Comparison of ENCODE assay signal across 17 cellular contexts in the genomic region with DNA sequence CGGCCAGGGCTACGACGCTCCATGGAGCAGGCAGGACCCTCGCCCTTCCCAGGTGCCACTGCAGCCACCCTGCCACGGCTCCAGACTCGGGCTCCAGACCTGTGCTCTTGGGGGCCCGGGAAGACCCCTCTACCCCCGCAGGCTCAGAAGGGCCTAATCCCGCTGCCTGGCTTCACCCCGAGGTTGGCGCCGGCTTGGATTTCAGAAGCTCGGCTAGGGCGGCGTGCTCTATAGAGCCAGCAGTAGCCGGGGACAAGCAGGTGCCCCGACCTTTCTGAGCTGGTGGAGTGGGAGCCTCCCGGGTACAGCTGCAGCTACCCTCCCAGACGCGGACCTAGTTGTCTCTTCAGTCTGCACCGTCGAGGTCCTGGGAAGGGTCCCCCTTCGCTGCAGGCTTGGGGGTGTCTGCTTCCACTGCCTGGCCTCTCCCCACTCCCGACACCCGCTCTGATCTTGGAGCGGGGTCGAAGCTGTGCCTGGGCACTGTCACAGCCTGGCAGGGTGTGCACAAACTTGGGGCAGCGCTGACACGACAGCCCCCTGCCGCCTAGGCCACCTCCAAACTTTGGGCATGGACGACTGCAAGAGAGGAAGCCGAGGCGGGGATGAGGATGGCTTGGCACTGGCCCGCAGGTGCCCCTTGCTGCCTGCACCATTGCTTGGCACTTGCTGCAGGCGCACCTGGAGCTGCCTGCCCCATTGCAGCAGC.
"Had no signal": no experiment of that assay in that cellular context is flagged by ENCODE, and none has a peak within 500 bp of the region (broad histone marks: within the 10 kb centered on the region; RNA-seq: fewer than 3 reads in every experiment).

No MANE protein-coding gene starts in this region.

- H3K4me3 ChIP-seq: right atrium auricular region, thoracic aorta had no signal

- H3K4me1 ChIP-seq: right atrium auricular region had no signal

- H3K9me3 Mint-ChIP-seq: nephron had no signal

- H3K9me3 ChIP-seq: right atrium auricular region, thoracic aorta had no signal

- DNase-seq: activated CD4-positive, alpha-beta T cell treated with anti-CD3 and anti-CD28 coated beads, Interleukin-2, amount 10 ng/mL, durations not matched to agents 7 days and 5 days; activated CD8-positive, alpha-beta memory T cell treated with anti-CD3 and anti-CD28 coated beads, Interleukin-2, amount 50 U/mL, for 48 hours; activated gamma-delta T cell; activated T-cell treated with anti-CD3 and anti-CD28 coated beads, Interleukin-2, amount 50 U/mL, for 72 hours; amygdala; effector memory CD4-positive, alpha-beta T cell; head of caudate nucleus; immature natural killer cell; occipital lobe; stimulated activated naive CD8-positive, alpha-beta T cell treated with anti-CD3 and anti-CD28 coated beads, Interleukin-15, amount 100 ng/mL, for 72 hours had no signal

- H3K27ac ChIP-seq: brain microvascular endothelial cell, foreskin keratinocyte, right atrium auricular region, thoracic aorta had no signal

- H3K4me1 Mint-ChIP-seq: activated CD4-positive, alpha-beta T cell treated with anti-CD3 and anti-CD28 coated beads, Interleukin-2, amount 10 ng/mL, durations not matched to agents 7 days and 5 days; immature natural killer cell; stimulated activated naive CD8-positive, alpha-beta T cell treated with anti-CD3 and anti-CD28 coated beads, Interleukin-15, amount 100 ng/mL, for 72 hours had no signal

- H3K27me3 ChIP-seq: brain microvascular endothelial cell, foreskin keratinocyte, right atrium auricular region had no signal

- H3K27me3 Mint-ChIP-seq: activated CD4-positive, alpha-beta T cell treated with anti-CD3 and anti-CD28 coated beads, Interleukin-2, amount 10 ng/mL, durations not matched to agents 7 days and 5 days; activated naive CD8-positive, alpha-beta T cell; dendritic cell treated with granulocyte-macrophage colony-stimulating factor and Interleukin-4, amounts not matched to agents 40 ng/mL and 50 ng/mL, for 4 days; stimulated activated naive CD8-positive, alpha-beta T cell treated with anti-CD3 and anti-CD28 coated beads, Interleukin-15, amount 100 ng/mL, for 72 hours had no signal

- H3K27ac Mint-ChIP-seq: activated CD4-positive, alpha-beta T cell treated with anti-CD3 and anti-CD28 coated beads, Interleukin-2, amount 10 ng/mL, durations not matched to agents 7 days and 5 days; activated naive CD8-positive, alpha-beta T cell; activated T-cell treated with anti-CD3 and anti-CD28 coated beads, Interleukin-2, amount 50 U/mL, for 72 hours; dendritic cell treated with granulocyte-macrophage colony-stimulating factor and Interleukin-4, amounts not matched to agents 40 ng/mL and 50 ng/mL, for 4 days; immature natural killer cell; stimulated activated naive CD8-positive, alpha-beta T cell treated with anti-CD3 and anti-CD28 coated beads, Interleukin-15, amount 100 ng/mL, for 72 hours had no signal

- H3K36me3 ChIP-seq: brain microvascular endothelial cell, right atrium auricular region, thoracic aorta had no signal

- H3K36me3 Mint-ChIP-seq: activated naive CD8-positive, alpha-beta T cell; immature natural killer cell had no signal

- ATAC-seq: activated T-cell treated with anti-CD3 and anti-CD28 coated beads, Interleukin-2, amount 50 U/mL, for 72 hours; stimulated activated naive CD8-positive, alpha-beta T cell treated with anti-CD3 and anti-CD28 coated beads, Interleukin-15, amount 100 ng/mL, for 72 hours had no signal

- H3K4me3 Mint-ChIP-seq: activated CD4-positive, alpha-beta T cell treated with anti-CD3 and anti-CD28 coated beads, Interleukin-2, amount 10 ng/mL, durations not matched to agents 7 days and 5 days; activated naive CD8-positive, alpha-beta T cell; activated T-cell treated with anti-CD3 and anti-CD28 coated beads, Interleukin-2, amount 50 U/mL, for 72 hours; dendritic cell treated with granulocyte-macrophage colony-stimulating factor and Interleukin-4, amounts not matched to agents 40 ng/mL and 50 ng/mL, for 4 days; immature natural killer cell; nephron; stimulated activated naive CD8-positive, alpha-beta T cell treated with anti-CD3 and anti-CD28 coated beads, Interleukin-15, amount 100 ng/mL, for 72 hours had no signal
